Comparison of ENCODE assay signal across 23 cellular contexts in genomic region chr21:27823652-27824201, GRCh38.
"Had no signal": no experiment of that assay in that cellular context is flagged by ENCODE, and none has a peak within 500 bp of the region (broad histone marks: within the 10 kb centered on the region; RNA-seq: fewer than 3 reads in every experiment).

No MANE protein-coding gene starts in this region.

- ATAC-seq: T-cell had no signal

- H3K27me3 Mint-ChIP-seq: T-cell had no signal

- H3K4me3 Mint-ChIP-seq: T-cell had no signal

- DNase-seq: KBM-7, MV-4-11, NCI-H1048, NCI-H1105, NCI-H1417, NCI-H1436 treated with DMSO at 0.1 percent for 48 hours, NCI-H1694, NCI-H187 treated with DMSO at 0.1 percent for 48 hours, NCI-H2029 treated with DMSO at 0.1 percent for 48 hours, NCI-H2227 treated with DMSO at 0.1 percent for 48 hours, NCI-H446, NCI-H510A, NCI-H524 treated with DMSO at 0.1 percent for 48 hours, NCI-H69, NCI-H774, Right ventricle myocardium superior, RPMI8226, SIG-M5, SW 1271, T-cell had no signal

- H3K27me3 ChIP-seq: SJSA1 had no signal

- H3K27ac Mint-ChIP-seq: T-cell had no signal

- H3K9me3 ChIP-seq: SJSA1 had no signal

- H3K4me1 Mint-ChIP-seq: T-cell had no signal

- FAIRE-seq: RCC 7860 had no signal

- H3K36me3 ChIP-seq: SJSA1 had no signal

- H3K4me3 ChIP-seq: SJSA1, SK-N-MC had no signal

- H3K36me3 Mint-ChIP-seq: T-cell had no signal

- H3K4me1 ChIP-seq: SJSA1 had no signal

- H3K27ac ChIP-seq: SJSA1, SK-N-MC had no signal
